Comparison of ENCODE assay signal across 1 cellular context in the genomic region with DNA sequence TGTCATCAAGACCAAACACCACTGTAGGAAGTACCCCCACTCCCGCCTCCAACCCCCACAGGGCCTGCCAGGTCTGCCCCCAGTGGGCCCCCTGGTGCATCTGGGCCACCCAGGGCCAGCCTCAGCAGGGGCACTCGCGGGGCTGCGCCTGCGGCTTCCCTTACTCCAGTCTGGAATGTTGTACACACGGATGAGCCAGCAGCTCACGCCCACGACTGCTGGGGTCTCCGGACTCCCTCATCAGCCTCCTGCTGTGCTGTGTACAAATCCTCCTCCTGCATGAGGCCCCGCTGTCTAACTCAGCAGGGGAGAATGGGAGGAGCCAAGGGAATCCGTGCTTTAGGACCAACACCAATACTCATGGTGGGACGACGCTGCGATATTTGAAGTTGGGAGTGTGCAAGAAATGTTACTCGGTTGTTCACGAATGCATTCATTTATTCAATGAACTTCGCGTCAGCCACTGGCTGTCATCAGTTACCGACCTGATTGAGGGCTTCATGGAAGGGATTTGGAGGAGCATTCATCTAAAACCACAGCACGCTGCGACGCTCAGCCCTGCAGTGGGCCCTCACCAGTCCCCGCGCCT.
TF ChIP-seq lines count a peak whose summit lies in the region.

No MANE protein-coding gene starts in this region.

TF ChIP-seq in HepG2, 621 proteins besides CTCF, POLR2A, EP300 and RAD21 (continued from another document and continues in another):
- TF ChIP-seq ZKSCAN1 (IDR thresholded peaks at IDR 0.05; ENCODE audit: low read length) = no peak
- no peak for TF ChIP-seq ZNF20 (CRISPR knock-in tag; IDR thresholded peaks at IDR 0.05)
- no peak for TF ChIP-seq ZSCAN9 (CRISPR knock-in tag; IDR thresholded peaks at IDR 0.05; ENCODE audit: borderline replicate concordance)
- peak; percentile 19; the same call in 1 of the 2 replicates for TF ChIP-seq ZC3H13 (CRISPR knock-in tag; IDR thresholded peaks at IDR 0.05)
- TF ChIP-seq, protein P1, sequence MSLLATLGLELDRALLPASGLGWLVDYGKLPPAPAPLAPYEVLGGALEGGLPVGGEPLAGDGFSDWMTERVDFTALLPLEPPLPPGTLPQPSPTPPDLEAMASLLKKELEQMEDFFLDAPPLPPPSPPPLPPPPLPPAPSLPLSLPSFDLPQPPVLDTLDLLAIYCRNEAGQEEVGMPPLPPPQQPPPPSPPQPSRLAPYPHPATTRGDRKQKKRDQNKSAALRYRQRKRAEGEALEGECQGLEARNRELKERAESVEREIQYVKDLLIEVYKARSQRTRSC (CRISPR knock-in tag; IDR thresholded peaks at IDR 0.05; ENCODE audit: low read depth) = no peak
- TF ChIP-seq MBD4 (IDR thresholded peaks at IDR 0.05; ENCODE audit: borderline replicate concordance, low read length) = no peak
- TF ChIP-seq, protein P2, sequence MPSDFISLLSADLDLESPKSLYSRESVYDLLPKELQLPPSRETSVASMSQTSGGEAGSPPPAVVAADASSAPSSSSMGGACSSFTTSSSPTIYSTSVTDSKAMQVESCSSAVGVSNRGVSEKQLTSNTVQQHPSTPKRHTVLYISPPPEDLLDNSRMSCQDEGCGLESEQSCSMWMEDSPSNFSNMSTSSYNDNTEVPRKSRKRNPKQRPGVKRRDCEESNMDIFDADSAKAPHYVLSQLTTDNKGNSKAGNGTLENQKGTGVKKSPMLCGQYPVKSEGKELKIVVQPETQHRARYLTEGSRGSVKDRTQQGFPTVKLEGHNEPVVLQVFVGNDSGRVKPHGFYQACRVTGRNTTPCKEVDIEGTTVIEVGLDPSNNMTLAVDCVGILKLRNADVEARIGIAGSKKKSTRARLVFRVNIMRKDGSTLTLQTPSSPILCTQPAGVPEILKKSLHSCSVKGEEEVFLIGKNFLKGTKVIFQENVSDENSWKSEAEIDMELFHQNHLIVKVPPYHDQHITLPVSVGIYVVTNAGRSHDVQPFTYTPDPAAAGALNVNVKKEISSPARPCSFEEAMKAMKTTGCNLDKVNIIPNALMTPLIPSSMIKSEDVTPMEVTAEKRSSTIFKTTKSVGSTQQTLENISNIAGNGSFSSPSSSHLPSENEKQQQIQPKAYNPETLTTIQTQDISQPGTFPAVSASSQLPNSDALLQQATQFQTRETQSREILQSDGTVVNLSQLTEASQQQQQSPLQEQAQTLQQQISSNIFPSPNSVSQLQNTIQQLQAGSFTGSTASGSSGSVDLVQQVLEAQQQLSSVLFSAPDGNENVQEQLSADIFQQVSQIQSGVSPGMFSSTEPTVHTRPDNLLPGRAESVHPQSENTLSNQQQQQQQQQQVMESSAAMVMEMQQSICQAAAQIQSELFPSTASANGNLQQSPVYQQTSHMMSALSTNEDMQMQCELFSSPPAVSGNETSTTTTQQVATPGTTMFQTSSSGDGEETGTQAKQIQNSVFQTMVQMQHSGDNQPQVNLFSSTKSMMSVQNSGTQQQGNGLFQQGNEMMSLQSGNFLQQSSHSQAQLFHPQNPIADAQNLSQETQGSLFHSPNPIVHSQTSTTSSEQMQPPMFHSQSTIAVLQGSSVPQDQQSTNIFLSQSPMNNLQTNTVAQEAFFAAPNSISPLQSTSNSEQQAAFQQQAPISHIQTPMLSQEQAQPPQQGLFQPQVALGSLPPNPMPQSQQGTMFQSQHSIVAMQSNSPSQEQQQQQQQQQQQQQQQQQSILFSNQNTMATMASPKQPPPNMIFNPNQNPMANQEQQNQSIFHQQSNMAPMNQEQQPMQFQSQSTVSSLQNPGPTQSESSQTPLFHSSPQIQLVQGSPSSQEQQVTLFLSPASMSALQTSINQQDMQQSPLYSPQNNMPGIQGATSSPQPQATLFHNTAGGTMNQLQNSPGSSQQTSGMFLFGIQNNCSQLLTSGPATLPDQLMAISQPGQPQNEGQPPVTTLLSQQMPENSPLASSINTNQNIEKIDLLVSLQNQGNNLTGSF (CRISPR knock-in tag; IDR thresholded peaks at IDR 0.05) = no peak
- no peak for TF ChIP-seq SIX4 (CRISPR knock-in tag; IDR thresholded peaks at IDR 0.05)
- TF ChIP-seq, protein P3, sequence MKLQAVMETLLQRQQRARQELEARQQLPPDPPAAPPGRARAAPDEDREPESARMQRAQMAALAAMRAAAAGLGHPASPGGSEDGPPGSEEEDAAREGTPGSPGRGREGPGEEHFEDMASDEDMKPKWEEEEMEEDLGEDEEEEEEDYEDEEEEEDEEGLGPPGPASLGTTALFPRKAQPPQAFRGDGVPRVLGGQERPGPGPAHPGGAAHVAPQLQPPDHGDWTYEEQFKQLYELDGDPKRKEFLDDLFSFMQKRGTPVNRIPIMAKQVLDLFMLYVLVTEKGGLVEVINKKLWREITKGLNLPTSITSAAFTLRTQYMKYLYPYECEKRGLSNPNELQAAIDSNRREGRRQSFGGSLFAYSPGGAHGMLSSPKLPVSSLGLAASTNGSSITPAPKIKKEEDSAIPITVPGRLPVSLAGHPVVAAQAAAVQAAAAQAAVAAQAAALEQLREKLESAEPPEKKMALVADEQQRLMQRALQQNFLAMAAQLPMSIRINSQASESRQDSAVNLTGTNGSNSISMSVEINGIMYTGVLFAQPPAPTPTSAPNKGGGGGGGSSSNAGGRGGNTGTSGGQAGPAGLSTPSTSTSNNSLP (IDR thresholded peaks at IDR 0.05; ENCODE audit: low read depth, low read length) = no peak
- TF ChIP-seq NR3C1 (CRISPR knock-in tag; IDR thresholded peaks at IDR 0.05) = no peak
- TF ChIP-seq, protein P4, sequence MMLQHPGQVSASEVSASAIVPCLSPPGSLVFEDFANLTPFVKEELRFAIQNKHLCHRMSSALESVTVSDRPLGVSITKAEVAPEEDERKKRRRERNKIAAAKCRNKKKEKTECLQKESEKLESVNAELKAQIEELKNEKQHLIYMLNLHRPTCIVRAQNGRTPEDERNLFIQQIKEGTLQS (CRISPR knock-in tag; IDR thresholded peaks at IDR 0.05) = no peak
- TF ChIP-seq SOX13 (IDR thresholded peaks at IDR 0.05) = no peak
- no peak for TF ChIP-seq SOX13 (CRISPR knock-in tag; conservative IDR thresholded peaks at IDR 0.05 in 1 of 2, IDR thresholded peaks at IDR 0.05 in 1 of 2)
- TF ChIP-seq, protein P5, sequence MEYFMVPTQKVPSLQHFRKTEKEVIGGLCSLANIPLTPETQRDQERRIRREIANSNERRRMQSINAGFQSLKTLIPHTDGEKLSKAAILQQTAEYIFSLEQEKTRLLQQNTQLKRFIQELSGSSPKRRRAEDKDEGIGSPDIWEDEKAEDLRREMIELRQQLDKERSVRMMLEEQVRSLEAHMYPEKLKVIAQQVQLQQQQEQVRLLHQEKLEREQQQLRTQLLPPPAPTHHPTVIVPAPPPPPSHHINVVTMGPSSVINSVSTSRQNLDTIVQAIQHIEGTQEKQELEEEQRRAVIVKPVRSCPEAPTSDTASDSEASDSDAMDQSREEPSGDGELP (IDR thresholded peaks at IDR 0.05; ENCODE audit: borderline replicate concordance, low read depth) = no peak
- no peak for TF ChIP-seq GTF2F1 (IDR thresholded peaks at IDR 0.05; ENCODE audit: low read length)
- no peak for TF ChIP-seq HHEX (CRISPR knock-in tag; IDR thresholded peaks at IDR 0.05)
- no peak for TF ChIP-seq NCOA1 (CRISPR knock-in tag; IDR thresholded peaks at IDR 0.05)
- TF ChIP-seq, protein P6, sequence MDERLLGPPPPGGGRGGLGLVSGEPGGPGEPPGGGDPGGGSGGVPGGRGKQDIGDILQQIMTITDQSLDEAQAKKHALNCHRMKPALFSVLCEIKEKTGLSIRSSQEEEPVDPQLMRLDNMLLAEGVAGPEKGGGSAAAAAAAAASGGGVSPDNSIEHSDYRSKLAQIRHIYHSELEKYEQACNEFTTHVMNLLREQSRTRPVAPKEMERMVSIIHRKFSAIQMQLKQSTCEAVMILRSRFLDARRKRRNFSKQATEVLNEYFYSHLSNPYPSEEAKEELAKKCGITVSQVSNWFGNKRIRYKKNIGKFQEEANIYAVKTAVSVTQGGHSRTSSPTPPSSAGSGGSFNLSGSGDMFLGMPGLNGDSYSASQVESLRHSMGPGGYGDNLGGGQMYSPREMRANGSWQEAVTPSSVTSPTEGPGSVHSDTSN (CRISPR knock-in tag; IDR thresholded peaks at IDR 0.05) = no peak
- TF ChIP-seq, protein P7, sequence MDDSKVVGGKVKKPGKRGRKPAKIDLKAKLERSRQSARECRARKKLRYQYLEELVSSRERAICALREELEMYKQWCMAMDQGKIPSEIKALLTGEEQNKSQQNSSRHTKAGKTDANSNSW (CRISPR knock-in tag; IDR thresholded peaks at IDR 0.05; ENCODE audit: borderline replicate concordance) = no peak
- TF ChIP-seq FIP1L1 (IDR thresholded peaks at IDR 0.05; ENCODE audit: borderline replicate concordance, insufficient read depth, low read depth, low read length) = 0 out of 2 replicates have a peak, but pooled peaks have one; percentile 39
- no peak for TF ChIP-seq TP53 (CRISPR knock-in tag; conservative IDR thresholded peaks at IDR 0.05)
- no peak for TF ChIP-seq EEA1 (CRISPR knock-in tag; IDR thresholded peaks at IDR 0.05; ENCODE audit: borderline replicate concordance)
- peak; percentile 37; the same call in 1 of the 2 replicates for TF ChIP-seq ARID2 (CRISPR knock-in tag; IDR thresholded peaks at IDR 0.05; ENCODE audit: borderline replicate concordance)
- TF ChIP-seq ZNF101 (CRISPR knock-in tag; IDR thresholded peaks at IDR 0.05; ENCODE audit: borderline replicate concordance, low read depth) = no peak
- TF ChIP-seq SAP130 (CRISPR knock-in tag; IDR thresholded peaks at IDR 0.05; ENCODE audit: low read depth) = no peak
- no peak; the same call in 1 of the 2 replicates for TF ChIP-seq ZNF317 (CRISPR knock-in tag; IDR thresholded peaks at IDR 0.05)
- 0 out of 2 replicates have a peak, but pooled peaks have one; percentile 44 for TF ChIP-seq ZNF24 (IDR thresholded peaks at IDR 0.05)
- TF ChIP-seq MYC (CRISPR knock-in tag; IDR thresholded peaks at IDR 0.05; ENCODE audit: borderline replicate concordance) = no peak
- TF ChIP-seq CCDC6 (CRISPR knock-in tag; IDR thresholded peaks at IDR 0.05) = no peak
- no peak for TF ChIP-seq HDAC1 (CRISPR knock-in tag; IDR thresholded peaks at IDR 0.05)
- TF ChIP-seq ZNF558 (CRISPR knock-in tag; IDR thresholded peaks at IDR 0.05; ENCODE audit: borderline replicate concordance) = no peak
- 0 out of 2 replicates have a peak, but pooled peaks have one; percentile 47 for TF ChIP-seq GFI1 (CRISPR knock-in tag; IDR thresholded peaks at IDR 0.05; ENCODE audit: borderline replicate concordance)
- TF ChIP-seq AGO2 (optimal IDR thresholded peaks at IDR 0.05; ENCODE audit: low read depth, low read length) = peak; percentile 66
- no peak for TF ChIP-seq ZNF7 (CRISPR knock-in tag; IDR thresholded peaks at IDR 0.05)
- no peak for TF ChIP-seq ZFX (CRISPR knock-in tag; IDR thresholded peaks at IDR 0.05; ENCODE audit: low read depth)
- TF ChIP-seq RORA (CRISPR knock-in tag; IDR thresholded peaks at IDR 0.05) = no peak
- TF ChIP-seq ZNF430 (CRISPR knock-in tag; IDR thresholded peaks at IDR 0.05) = peak; percentile 74; the same call in 1 of the 2 replicates
- no peak for TF ChIP-seq TCF7 (IDR thresholded peaks at IDR 0.05; ENCODE audit: low read depth)
- TF ChIP-seq NFATC3 (CRISPR knock-in tag; IDR thresholded peaks at IDR 0.05) = no peak
- TF ChIP-seq DNMT1 (CRISPR knock-in tag; IDR thresholded peaks at IDR 0.05) = no peak
- 0 out of 2 replicates have a peak, but pooled peaks have one; percentile 41 for TF ChIP-seq CENPT (CRISPR knock-in tag; IDR thresholded peaks at IDR 0.05; ENCODE audit: low read depth)
- TF ChIP-seq HES4 (CRISPR knock-in tag; IDR thresholded peaks at IDR 0.05; ENCODE audit: borderline replicate concordance) = no peak
- TF ChIP-seq, protein P8, sequence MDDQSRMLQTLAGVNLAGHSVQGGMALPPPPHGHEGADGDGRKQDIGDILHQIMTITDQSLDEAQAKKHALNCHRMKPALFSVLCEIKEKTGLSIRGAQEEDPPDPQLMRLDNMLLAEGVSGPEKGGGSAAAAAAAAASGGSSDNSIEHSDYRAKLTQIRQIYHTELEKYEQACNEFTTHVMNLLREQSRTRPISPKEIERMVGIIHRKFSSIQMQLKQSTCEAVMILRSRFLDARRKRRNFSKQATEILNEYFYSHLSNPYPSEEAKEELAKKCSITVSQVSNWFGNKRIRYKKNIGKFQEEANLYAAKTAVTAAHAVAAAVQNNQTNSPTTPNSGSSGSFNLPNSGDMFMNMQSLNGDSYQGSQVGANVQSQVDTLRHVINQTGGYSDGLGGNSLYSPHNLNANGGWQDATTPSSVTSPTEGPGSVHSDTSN (CRISPR knock-in tag; IDR thresholded peaks at IDR 0.05; ENCODE audit: borderline replicate concordance) = no peak
- no peak for TF ChIP-seq ZFP37 (CRISPR knock-in tag; IDR thresholded peaks at IDR 0.05; ENCODE audit: borderline replicate concordance)
- TF ChIP-seq SKI (IDR thresholded peaks at IDR 0.05; ENCODE audit: partially characterized antibody) = no peak
- no peak; the same call in 1 of the 2 replicates for TF ChIP-seq ZFP36L1 (CRISPR knock-in tag; IDR thresholded peaks at IDR 0.05)
- TF ChIP-seq ZNF747 (CRISPR knock-in tag; IDR thresholded peaks at IDR 0.05; ENCODE audit: borderline replicate concordance) = no peak
- TF ChIP-seq ZSCAN20 (CRISPR knock-in tag; IDR thresholded peaks at IDR 0.05; ENCODE audit: borderline replicate concordance) = no peak
- TF ChIP-seq, protein P9, sequence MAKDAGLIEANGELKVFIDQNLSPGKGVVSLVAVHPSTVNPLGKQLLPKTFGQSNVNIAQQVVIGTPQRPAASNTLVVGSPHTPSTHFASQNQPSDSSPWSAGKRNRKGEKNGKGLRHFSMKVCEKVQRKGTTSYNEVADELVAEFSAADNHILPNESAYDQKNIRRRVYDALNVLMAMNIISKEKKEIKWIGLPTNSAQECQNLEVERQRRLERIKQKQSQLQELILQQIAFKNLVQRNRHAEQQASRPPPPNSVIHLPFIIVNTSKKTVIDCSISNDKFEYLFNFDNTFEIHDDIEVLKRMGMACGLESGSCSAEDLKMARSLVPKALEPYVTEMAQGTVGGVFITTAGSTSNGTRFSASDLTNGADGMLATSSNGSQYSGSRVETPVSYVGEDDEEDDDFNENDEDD (CRISPR knock-in tag; IDR thresholded peaks at IDR 0.05; ENCODE audit: borderline replicate concordance) = peak; percentile 29
- peak; percentile 78; the same call in 1 of the 2 replicates for TF ChIP-seq ZNF709 (CRISPR knock-in tag; IDR thresholded peaks at IDR 0.05)
- TF ChIP-seq ZNF703 (CRISPR knock-in tag; IDR thresholded peaks at IDR 0.05; ENCODE audit: borderline replicate concordance) = no peak
- TF ChIP-seq, protein P10, sequence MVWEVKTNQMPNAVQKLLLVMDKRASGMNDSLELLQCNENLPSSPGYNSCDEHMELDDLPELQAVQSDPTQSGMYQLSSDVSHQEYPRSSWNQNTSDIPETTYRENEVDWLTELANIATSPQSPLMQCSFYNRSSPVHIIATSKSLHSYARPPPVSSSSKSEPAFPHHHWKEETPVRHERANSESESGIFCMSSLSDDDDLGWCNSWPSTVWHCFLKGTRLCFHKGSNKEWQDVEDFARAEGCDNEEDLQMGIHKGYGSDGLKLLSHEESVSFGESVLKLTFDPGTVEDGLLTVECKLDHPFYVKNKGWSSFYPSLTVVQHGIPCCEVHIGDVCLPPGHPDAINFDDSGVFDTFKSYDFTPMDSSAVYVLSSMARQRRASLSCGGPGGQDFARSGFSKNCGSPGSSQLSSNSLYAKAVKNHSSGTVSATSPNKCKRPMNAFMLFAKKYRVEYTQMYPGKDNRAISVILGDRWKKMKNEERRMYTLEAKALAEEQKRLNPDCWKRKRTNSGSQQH (CRISPR knock-in tag; IDR thresholded peaks at IDR 0.05; ENCODE audit: low read depth) = peak; percentile 68; the same call in 1 of the 2 replicates
- TF ChIP-seq ZNF850 (CRISPR knock-in tag; conservative IDR thresholded peaks at IDR 0.05) = no peak
- no peak for TF ChIP-seq ZNF232 (CRISPR knock-in tag; IDR thresholded peaks at IDR 0.05; ENCODE audit: borderline replicate concordance)
